In the genomic region with DNA sequence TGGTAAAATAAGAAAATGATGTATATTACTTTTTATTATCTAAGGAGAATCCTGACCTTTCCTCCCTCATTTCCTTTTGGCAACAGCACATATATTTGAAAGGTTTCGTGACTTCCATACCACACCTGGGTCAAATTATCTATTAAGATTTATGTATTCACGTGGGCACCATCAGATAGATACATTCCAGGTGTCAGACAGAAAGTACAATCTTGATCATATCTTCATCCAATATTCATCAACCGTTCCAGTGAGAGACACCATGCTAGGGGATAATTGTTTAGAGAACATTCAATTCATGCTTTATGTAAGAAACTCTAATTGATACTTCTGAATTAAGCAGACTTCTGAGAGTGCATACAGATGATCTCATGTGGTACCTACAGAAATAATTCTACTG, we compare ENCODE assay signal across 3 cellular contexts.
"Had no signal": no experiment of that assay in that cellular context is flagged by ENCODE, and none has a peak within 500 bp of the region (broad histone marks: within the 10 kb centered on the region; RNA-seq: fewer than 3 reads in every experiment).

No MANE protein-coding gene starts in this region.

- ATAC-seq: GM12878 had no signal

- H3K4me3 ChIP-seq: GM12878 had no signal

- DNase-seq: GDM1, GF-D8 had no signal
